In the genomic region with DNA sequence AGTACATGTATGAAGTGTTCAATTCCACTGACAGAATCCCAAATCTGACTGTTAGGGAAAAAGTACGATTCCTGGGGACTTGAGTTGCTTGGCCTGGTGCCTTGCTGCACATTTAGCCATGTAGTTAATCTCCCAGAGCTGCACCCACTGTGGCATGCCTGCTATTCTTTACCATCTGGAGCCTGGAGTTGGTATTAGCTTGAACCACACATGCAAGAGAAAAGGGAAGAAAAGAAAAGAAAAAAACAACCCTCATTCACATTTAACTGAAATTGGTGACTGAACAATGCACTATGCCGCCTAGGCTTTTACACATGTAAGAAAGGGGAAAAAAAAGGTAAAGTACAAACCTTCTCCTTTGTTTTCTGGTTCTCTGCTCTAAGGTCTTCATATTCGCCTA, we compare ENCODE assay signal across 20 cellular contexts. TPM values are rescaled to one million over a fixed set of nuclear protein-coding genes. Genes with fewer than 3 reads are reported as not detected.
"Had no signal": no experiment of that assay in that cellular context is flagged by ENCODE, and none has a peak within 500 bp of the region (broad histone marks: within the 10 kb centered on the region; RNA-seq: fewer than 3 reads in every experiment).

No MANE protein-coding gene starts in this region.

- H3K4me1 Mint-ChIP-seq: activated CD4-positive, alpha-beta memory T cell treated with anti-CD3 and anti-CD28 coated beads, Interleukin-2, amount 10 ng/mL, durations not matched to agents 7 days and 5 days; activated naive CD8-positive, alpha-beta T cell treated with anti-CD3 and anti-CD28 coated beads for 36 hours; activated T-helper 17 cell treated with anti-CD3 and anti-CD28 coated beads, Interleukin-2, amount 50 U/mL, for 72 hours; immature natural killer cell; naive thymus-derived CD8-positive, alpha-beta T cell; stimulated activated memory B cell treated with anti-CD40 and anti-IgM and Interleukin-4, amounts not matched to agents 10 μg/mL and 1 μg/mL and 100 μg/mL, for 72 hours had no signal

- H3K9me3 ChIP-seq: colonic mucosa, gastrocnemius medialis, heart left ventricle, ovary, sigmoid colon, spleen, upper lobe of right lung had no signal

- H3K9me3 Mint-ChIP-seq: activated CD4-positive, alpha-beta memory T cell treated with anti-CD3 and anti-CD28 coated beads, Interleukin-2, amount 10 ng/mL, durations not matched to agents 7 days and 5 days; activated naive CD8-positive, alpha-beta T cell treated with anti-CD3 and anti-CD28 coated beads for 36 hours; activated T-helper 17 cell treated with anti-CD3 and anti-CD28 coated beads, Interleukin-2, amount 50 U/mL, for 72 hours; naive thymus-derived CD8-positive, alpha-beta T cell; stimulated activated memory B cell treated with anti-CD40 and anti-IgM and Interleukin-4, amounts not matched to agents 10 μg/mL and 1 μg/mL and 100 μg/mL, for 72 hours had no signal

- H3K27me3 Mint-ChIP-seq: activated CD4-positive, alpha-beta memory T cell treated with anti-CD3 and anti-CD28 coated beads, Interleukin-2, amount 10 ng/mL, durations not matched to agents 7 days and 5 days; stimulated activated memory B cell treated with anti-CD40 and anti-IgM and Interleukin-4, amounts not matched to agents 10 μg/mL and 1 μg/mL and 100 μg/mL, for 72 hours had no signal

- H3K27ac Mint-ChIP-seq: activated CD4-positive, alpha-beta memory T cell treated with anti-CD3 and anti-CD28 coated beads, Interleukin-2, amount 10 ng/mL, durations not matched to agents 7 days and 5 days; activated naive CD8-positive, alpha-beta T cell treated with anti-CD3 and anti-CD28 coated beads for 36 hours; activated T-helper 17 cell treated with anti-CD3 and anti-CD28 coated beads, Interleukin-2, amount 50 U/mL, for 72 hours; immature natural killer cell; naive thymus-derived CD8-positive, alpha-beta T cell; stimulated activated memory B cell treated with anti-CD40 and anti-IgM and Interleukin-4, amounts not matched to agents 10 μg/mL and 1 μg/mL and 100 μg/mL, for 72 hours had no signal

- H3K36me3 Mint-ChIP-seq: activated naive CD8-positive, alpha-beta T cell treated with anti-CD3 and anti-CD28 coated beads for 36 hours; immature natural killer cell; naive thymus-derived CD8-positive, alpha-beta T cell; stimulated activated memory B cell treated with anti-CD40 and anti-IgM and Interleukin-4, amounts not matched to agents 10 μg/mL and 1 μg/mL and 100 μg/mL, for 72 hours had no signal

- H3K36me3 ChIP-seq: colonic mucosa, gastrocnemius medialis, heart left ventricle, ovary, spleen, upper lobe of right lung had no signal

- DNase-seq: activated CD4-positive, alpha-beta memory T cell treated with anti-CD3 and anti-CD28 coated beads, Interleukin-2, amount 10 ng/mL, durations not matched to agents 7 days and 5 days; activated CD4-positive, alpha-beta T cell treated with anti-CD3 and anti-CD28 coated beads for 48 hours; activated CD4-positive, CD25-positive, alpha-beta regulatory T cell; activated naive CD4-positive, alpha-beta T cell; activated naive CD8-positive, alpha-beta T cell treated with anti-CD3 and anti-CD28 coated beads for 36 hours; activated T-cell treated with anti-CD3 and anti-CD28 coated beads, Interleukin-2, amount 50 U/mL, for 1 hour; amniotic stem cell; colonic mucosa; gastrocnemius medialis; heart left ventricle; immature natural killer cell; mesenchymal stem cell; naive thymus-derived CD8-positive, alpha-beta T cell; ovary; sigmoid colon; spleen; stimulated activated CD4-positive, alpha-beta T cell treated with anti-CD3 and anti-CD28 coated beads, Interleukin-4, amount 100 ng/mL, for 4 hours; upper lobe of right lung had no signal

- H3K4me3 ChIP-seq: colonic mucosa, gastrocnemius medialis, heart left ventricle, ovary, sigmoid colon, spleen, upper lobe of right lung had no signal

- H3K27me3 ChIP-seq: colonic mucosa, gastrocnemius medialis, heart left ventricle, ovary, sigmoid colon, spleen, upper lobe of right lung had no signal

- H3K4me1 ChIP-seq: colonic mucosa, gastrocnemius medialis, heart left ventricle, sigmoid colon, upper lobe of right lung had no signal

- H3K4me3 Mint-ChIP-seq: activated CD4-positive, alpha-beta memory T cell treated with anti-CD3 and anti-CD28 coated beads, Interleukin-2, amount 10 ng/mL, durations not matched to agents 7 days and 5 days; activated naive CD8-positive, alpha-beta T cell treated with anti-CD3 and anti-CD28 coated beads for 36 hours; activated T-helper 17 cell treated with anti-CD3 and anti-CD28 coated beads, Interleukin-2, amount 50 U/mL, for 72 hours; immature natural killer cell; naive thymus-derived CD8-positive, alpha-beta T cell; stimulated activated memory B cell treated with anti-CD40 and anti-IgM and Interleukin-4, amounts not matched to agents 10 μg/mL and 1 μg/mL and 100 μg/mL, for 72 hours had no signal

- H3K27ac ChIP-seq: colonic mucosa, gastrocnemius medialis, heart left ventricle, ovary, sigmoid colon, spleen, upper lobe of right lung had no signal

RNA-seq across cellular contexts. Expression of a gene that starts 26.1 kb away (rescaled TPM):
- polyA plus RNA-seq: naive thymus-derived CD8-positive, alpha-beta T cell had no signal
